Comparison of ENCODE assay signal across 1 cellular context in the genomic region with DNA sequence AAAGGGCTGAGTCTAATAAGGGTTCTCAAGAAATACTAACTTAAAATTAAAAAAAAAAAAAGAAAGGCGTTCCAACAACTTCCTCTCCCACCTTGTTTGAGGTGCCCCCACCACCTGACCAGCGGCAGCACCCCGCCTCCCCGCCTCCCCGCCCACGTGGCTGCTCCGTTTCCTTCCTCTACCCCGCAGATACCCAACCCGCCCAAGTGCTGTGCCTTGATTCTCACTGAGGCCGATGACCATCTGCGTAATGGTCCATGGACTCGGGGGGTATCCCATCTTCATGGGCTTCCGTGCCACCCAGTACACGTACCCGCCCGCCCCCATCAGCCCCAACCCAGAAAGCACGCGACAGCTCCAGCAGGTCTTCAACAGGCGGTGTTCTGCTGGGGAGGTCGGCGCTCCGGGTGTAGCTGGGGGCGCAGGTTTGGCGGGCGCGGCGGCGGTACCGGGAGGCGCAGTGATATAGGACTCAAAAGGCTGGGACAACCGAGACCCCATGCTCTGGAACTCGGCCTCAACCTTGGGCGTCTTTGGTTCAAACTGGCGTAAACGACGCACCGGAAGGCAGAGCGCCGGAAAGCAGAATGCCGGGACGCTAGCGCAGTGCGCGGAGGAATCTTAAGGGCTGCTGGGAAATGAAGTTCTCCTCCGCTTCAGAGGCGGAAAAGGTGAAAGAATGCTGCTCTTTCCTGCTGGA.
TF ChIP-seq lines count a peak whose summit lies in the region.

A gene with protein sequence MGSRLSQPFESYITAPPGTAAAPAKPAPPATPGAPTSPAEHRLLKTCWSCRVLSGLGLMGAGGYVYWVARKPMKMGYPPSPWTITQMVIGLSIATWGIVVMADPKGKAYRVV (minus strand): TSS at position 545 of the 700 bp plus-strand sequence. CDS start 44 bp downstream, at position 501.

TF ChIP-seq in HepG2, 621 proteins besides CTCF, POLR2A, EP300 and RAD21 (continued from another document and continues in another):
- TF ChIP-seq, protein P1, sequence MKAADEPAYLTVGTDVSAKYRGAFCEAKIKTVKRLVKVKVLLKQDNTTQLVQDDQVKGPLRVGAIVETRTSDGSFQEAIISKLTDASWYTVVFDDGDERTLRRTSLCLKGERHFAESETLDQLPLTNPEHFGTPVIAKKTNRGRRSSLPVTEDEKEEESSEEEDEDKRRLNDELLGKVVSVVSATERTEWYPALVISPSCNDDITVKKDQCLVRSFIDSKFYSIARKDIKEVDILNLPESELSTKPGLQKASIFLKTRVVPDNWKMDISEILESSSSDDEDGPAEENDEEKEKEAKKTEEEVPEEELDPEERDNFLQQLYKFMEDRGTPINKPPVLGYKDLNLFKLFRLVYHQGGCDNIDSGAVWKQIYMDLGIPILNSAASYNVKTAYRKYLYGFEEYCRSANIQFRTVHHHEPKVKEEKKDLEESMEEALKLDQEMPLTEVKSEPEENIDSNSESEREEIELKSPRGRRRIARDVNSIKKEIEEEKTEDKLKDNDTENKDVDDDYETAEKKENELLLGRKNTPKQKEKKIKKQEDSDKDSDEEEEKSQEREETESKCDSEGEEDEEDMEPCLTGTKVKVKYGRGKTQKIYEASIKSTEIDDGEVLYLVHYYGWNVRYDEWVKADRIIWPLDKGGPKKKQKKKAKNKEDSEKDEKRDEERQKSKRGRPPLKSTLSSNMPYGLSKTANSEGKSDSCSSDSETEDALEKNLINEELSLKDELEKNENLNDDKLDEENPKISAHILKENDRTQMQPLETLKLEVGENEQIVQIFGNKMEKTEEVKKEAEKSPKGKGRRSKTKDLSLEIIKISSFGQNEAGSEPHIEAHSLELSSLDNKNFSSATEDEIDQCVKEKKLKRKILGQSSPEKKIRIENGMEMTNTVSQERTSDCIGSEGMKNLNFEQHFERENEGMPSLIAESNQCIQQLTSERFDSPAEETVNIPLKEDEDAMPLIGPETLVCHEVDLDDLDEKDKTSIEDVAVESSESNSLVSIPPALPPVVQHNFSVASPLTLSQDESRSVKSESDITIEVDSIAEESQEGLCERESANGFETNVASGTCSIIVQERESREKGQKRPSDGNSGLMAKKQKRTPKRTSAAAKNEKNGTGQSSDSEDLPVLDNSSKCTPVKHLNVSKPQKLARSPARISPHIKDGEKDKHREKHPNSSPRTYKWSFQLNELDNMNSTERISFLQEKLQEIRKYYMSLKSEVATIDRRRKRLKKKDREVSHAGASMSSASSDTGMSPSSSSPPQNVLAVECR (CRISPR knock-in tag; IDR thresholded peaks at IDR 0.05; ENCODE audit: borderline replicate concordance), result peak; percentile 78; the same call in 1 of the 2 replicates
- TF ChIP-seq, protein P2, sequence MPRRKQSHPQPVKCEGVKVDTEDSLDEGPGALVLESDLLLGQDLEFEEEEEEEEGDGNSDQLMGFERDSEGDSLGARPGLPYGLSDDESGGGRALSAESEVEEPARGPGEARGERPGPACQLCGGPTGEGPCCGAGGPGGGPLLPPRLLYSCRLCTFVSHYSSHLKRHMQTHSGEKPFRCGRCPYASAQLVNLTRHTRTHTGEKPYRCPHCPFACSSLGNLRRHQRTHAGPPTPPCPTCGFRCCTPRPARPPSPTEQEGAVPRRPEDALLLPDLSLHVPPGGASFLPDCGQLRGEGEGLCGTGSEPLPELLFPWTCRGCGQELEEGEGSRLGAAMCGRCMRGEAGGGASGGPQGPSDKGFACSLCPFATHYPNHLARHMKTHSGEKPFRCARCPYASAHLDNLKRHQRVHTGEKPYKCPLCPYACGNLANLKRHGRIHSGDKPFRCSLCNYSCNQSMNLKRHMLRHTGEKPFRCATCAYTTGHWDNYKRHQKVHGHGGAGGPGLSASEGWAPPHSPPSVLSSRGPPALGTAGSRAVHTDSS (CRISPR knock-in tag; conservative IDR thresholded peaks at IDR 0.05), result no peak
- TF ChIP-seq ZNF101 (CRISPR knock-in tag; IDR thresholded peaks at IDR 0.05; ENCODE audit: borderline replicate concordance, low read depth) (no peak), ZNF629 (CRISPR knock-in tag; conservative IDR thresholded peaks at IDR 0.05) (no peak), U2AF1 (optimal IDR thresholded peaks at IDR 0.05; ENCODE audit: low read depth, low read length) (no peak), ZFP41 (CRISPR knock-in tag; IDR thresholded peaks at IDR 0.05; ENCODE audit: borderline replicate concordance) (no peak), KLF11 (CRISPR knock-in tag; IDR thresholded peaks at IDR 0.05) (no peak), TRIM24 (CRISPR knock-in tag; IDR thresholded peaks at IDR 0.05) (no peak), ZNF776 (CRISPR knock-in tag; IDR thresholded peaks at IDR 0.05) (no peak), ZSCAN9 (CRISPR knock-in tag; IDR thresholded peaks at IDR 0.05; ENCODE audit: borderline replicate concordance) (no peak), KDM6A (CRISPR knock-in tag; IDR thresholded peaks at IDR 0.05; ENCODE audit: low read depth) (no peak), CEBPG (CRISPR knock-in tag; IDR thresholded peaks at IDR 0.05) (no peak), ZNF724P (CRISPR knock-in tag; IDR thresholded peaks at IDR 0.05; ENCODE audit: borderline replicate concordance) (no peak), SMAD3 (CRISPR knock-in tag; IDR thresholded peaks at IDR 0.05) (peak; percentile 58; the same call in 1 of the 2 replicates), ZNF326 (CRISPR knock-in tag; IDR thresholded peaks at IDR 0.05; ENCODE audit: borderline replicate concordance) (no peak), HNRNPL (IDR thresholded peaks at IDR 0.05; ENCODE audit: low read depth, low read length) (no peak), ELF1 (CRISPR knock-in tag; IDR thresholded peaks at IDR 0.05) (peak; percentile 91), ZNF891 (CRISPR knock-in tag; IDR thresholded peaks at IDR 0.05) (no peak; the same call in 1 of the 2 replicates), SAFB2 (CRISPR knock-in tag; IDR thresholded peaks at IDR 0.05; ENCODE audit: borderline replicate concordance, low read depth) (no peak; the same call in 1 of the 2 replicates), POLR2AphosphoS5 (IDR thresholded peaks at IDR 0.05; ENCODE audit: low read depth, low read length) (peak; percentile 93), SRSF9 (IDR thresholded peaks at IDR 0.05; ENCODE audit: borderline replicate concordance, insufficient read depth, low read depth, low read length, poor library complexity, severe bottlenecking) (no peak), ZBTB38 (CRISPR knock-in tag; IDR thresholded peaks at IDR 0.05) (0 out of 2 replicates have a peak, but pooled peaks have one; percentile 25), ZNF703 (CRISPR knock-in tag; IDR thresholded peaks at IDR 0.05; ENCODE audit: borderline replicate concordance) (no peak), BORCS8-MEF2B (CRISPR knock-in tag; IDR thresholded peaks at IDR 0.05) (peak; percentile 66), PITX1 (CRISPR knock-in tag; IDR thresholded peaks at IDR 0.05) (peak; percentile 51; the same call in 1 of the 2 replicates), TOE1 (CRISPR knock-in tag; IDR thresholded peaks at IDR 0.05) (no peak), PCBP1 (IDR thresholded peaks at IDR 0.05; ENCODE audit: borderline replicate concordance, low read depth, low read length) (no peak), MXI1 (IDR thresholded peaks at IDR 0.05; ENCODE audit: borderline replicate concordance, low read depth, low read length) (no peak), ESRRA (CRISPR knock-in tag; IDR thresholded peaks at IDR 0.05; ENCODE audit: low read depth) (peak; percentile 61; the same call in 1 of the 2 replicates), RCOR2 (CRISPR knock-in tag; IDR thresholded peaks at IDR 0.05) (no peak), ARNTL (CRISPR knock-in tag; IDR thresholded peaks at IDR 0.05) (peak; percentile 47; the same call in 1 of the 2 replicates), ZFP62 (CRISPR knock-in tag; IDR thresholded peaks at IDR 0.05) (no peak), FOXM1 (CRISPR knock-in tag; IDR thresholded peaks at IDR 0.05) (no peak), KDM2A (CRISPR knock-in tag; IDR thresholded peaks at IDR 0.05; ENCODE audit: borderline replicate concordance, low read depth) (peak; percentile 92), FOXP1 (IDR thresholded peaks at IDR 0.05) (no peak), FOXP1 (CRISPR knock-in tag; IDR thresholded peaks at IDR 0.05) (no peak), ZNF552 (CRISPR knock-in tag; IDR thresholded peaks at IDR 0.05; ENCODE audit: borderline replicate concordance) (no peak), HOXA9 (CRISPR knock-in tag; IDR thresholded peaks at IDR 0.05; ENCODE audit: borderline replicate concordance) (no peak), RARA (CRISPR knock-in tag; IDR thresholded peaks at IDR 0.05) (no peak), ZNF317 (CRISPR knock-in tag; IDR thresholded peaks at IDR 0.05) (no peak), ZSCAN22 (CRISPR knock-in tag; IDR thresholded peaks at IDR 0.05) (0 out of 2 replicates have a peak, but pooled peaks have one; percentile 70), SNRNP70 (IDR thresholded peaks at IDR 0.05; ENCODE audit: low read depth, low read length) (no peak), ZSCAN25 (CRISPR knock-in tag; IDR thresholded peaks at IDR 0.05) (no peak), KDM5A (IDR thresholded peaks at IDR 0.05; ENCODE audit: borderline replicate concordance, low read length) (no peak), FOXO1 (CRISPR knock-in tag; IDR thresholded peaks at IDR 0.05) (no peak; the same call in 1 of the 2 replicates), NFRKB (IDR thresholded peaks at IDR 0.05) (no peak), ZNF335 (CRISPR knock-in tag; IDR thresholded peaks at IDR 0.05) (0 out of 2 replicates have a peak, but pooled peaks have one; percentile 34), NCOA2 (CRISPR knock-in tag; IDR thresholded peaks at IDR 0.05) (no peak), JARID2 (CRISPR knock-in tag; IDR thresholded peaks at IDR 0.05; ENCODE audit: insufficient replicate concordance) (no peak), PCBP2 (optimal IDR thresholded peaks at IDR 0.05; ENCODE audit: low read depth, low read length, poor library complexity, severe bottlenecking) (no peak), RORA (CRISPR knock-in tag; IDR thresholded peaks at IDR 0.05) (no peak), SATB2 (CRISPR knock-in tag; IDR thresholded peaks at IDR 0.05) (no peak), ONECUT2 (CRISPR knock-in tag; IDR thresholded peaks at IDR 0.05) (no peak), RNF2 (conservative IDR thresholded peaks at IDR 0.05; ENCODE audit: low read depth) (0 out of 2 replicates have a peak, but pooled peaks have one; percentile 34), MAFK (conservative IDR thresholded peaks at IDR 0.05 in 1 of 2, IDR thresholded peaks at IDR 0.05 in 1 of 2; ENCODE audit: low read length in 2 of 2) (no peak), REL (CRISPR knock-in tag; conservative IDR thresholded peaks at IDR 0.05) (no peak), ZNF24 (IDR thresholded peaks at IDR 0.05) (no peak), SMARCC2 (IDR thresholded peaks at IDR 0.05) (no peak)
- TF ChIP-seq, protein P3, sequence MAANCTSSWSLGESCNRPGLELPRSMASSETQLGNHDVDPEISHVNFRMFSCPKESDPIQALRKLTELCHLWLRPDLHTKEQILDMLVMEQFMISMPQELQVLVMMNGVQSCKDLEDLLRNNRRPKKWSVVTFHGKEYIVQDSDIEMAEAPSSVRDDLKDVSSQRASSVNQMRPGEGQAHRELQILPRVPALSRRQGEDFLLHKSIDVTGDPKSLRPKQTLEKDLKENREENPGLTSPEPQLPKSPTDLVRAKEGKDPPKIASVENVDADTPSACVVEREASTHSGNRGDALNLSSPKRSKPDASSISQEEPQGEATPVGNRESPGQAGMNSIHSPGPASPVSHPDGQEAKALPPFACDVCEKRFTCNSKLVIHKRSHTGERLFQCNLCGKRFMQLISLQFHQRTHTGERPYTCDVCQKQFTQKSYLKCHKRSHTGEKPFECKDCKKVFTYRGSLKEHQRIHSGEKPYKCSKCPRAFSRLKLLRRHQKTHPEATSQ (CRISPR knock-in tag; IDR thresholded peaks at IDR 0.05; ENCODE audit: borderline replicate concordance), result no peak
- TF ChIP-seq, protein P4, sequence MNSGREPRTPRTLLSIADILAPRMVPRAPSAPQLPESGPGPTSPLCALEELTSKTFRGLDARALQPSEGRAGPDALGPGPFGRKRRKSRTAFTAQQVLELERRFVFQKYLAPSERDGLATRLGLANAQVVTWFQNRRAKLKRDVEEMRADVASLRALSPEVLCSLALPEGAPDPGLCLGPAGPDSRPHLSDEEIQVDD (CRISPR knock-in tag; IDR thresholded peaks at IDR 0.05; ENCODE audit: borderline replicate concordance), result no peak
- TF ChIP-seq, protein P5, sequence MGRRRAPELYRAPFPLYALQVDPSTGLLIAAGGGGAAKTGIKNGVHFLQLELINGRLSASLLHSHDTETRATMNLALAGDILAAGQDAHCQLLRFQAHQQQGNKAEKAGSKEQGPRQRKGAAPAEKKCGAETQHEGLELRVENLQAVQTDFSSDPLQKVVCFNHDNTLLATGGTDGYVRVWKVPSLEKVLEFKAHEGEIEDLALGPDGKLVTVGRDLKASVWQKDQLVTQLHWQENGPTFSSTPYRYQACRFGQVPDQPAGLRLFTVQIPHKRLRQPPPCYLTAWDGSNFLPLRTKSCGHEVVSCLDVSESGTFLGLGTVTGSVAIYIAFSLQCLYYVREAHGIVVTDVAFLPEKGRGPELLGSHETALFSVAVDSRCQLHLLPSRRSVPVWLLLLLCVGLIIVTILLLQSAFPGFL (CRISPR knock-in tag; IDR thresholded peaks at IDR 0.05), result no peak
- TF ChIP-seq, protein P6, sequence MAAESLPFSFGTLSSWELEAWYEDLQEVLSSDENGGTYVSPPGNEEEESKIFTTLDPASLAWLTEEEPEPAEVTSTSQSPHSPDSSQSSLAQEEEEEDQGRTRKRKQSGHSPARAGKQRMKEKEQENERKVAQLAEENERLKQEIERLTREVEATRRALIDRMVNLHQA (CRISPR knock-in tag; IDR thresholded peaks at IDR 0.05), result no peak
- TF ChIP-seq, protein P7, sequence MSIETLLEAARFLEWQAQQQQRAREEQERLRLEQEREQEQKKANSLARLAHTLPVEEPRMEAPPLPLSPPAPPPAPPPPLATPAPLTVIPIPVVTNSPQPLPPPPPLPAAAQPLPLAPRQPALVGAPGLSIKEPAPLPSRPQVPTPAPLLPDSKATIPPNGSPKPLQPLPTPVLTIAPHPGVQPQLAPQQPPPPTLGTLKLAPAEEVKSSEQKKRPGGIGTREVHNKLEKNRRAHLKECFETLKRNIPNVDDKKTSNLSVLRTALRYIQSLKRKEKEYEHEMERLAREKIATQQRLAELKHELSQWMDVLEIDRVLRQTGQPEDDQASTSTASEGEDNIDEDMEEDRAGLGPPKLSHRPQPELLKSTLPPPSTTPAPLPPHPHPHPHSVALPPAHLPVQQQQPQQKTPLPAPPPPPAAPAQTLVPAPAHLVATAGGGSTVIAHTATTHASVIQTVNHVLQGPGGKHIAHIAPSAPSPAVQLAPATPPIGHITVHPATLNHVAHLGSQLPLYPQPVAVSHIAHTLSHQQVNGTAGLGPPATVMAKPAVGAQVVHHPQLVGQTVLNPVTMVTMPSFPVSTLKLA (IDR thresholded peaks at IDR 0.05), result 0 out of 2 replicates have a peak, but pooled peaks have one; percentile 1
- TF ChIP-seq, protein P8, sequence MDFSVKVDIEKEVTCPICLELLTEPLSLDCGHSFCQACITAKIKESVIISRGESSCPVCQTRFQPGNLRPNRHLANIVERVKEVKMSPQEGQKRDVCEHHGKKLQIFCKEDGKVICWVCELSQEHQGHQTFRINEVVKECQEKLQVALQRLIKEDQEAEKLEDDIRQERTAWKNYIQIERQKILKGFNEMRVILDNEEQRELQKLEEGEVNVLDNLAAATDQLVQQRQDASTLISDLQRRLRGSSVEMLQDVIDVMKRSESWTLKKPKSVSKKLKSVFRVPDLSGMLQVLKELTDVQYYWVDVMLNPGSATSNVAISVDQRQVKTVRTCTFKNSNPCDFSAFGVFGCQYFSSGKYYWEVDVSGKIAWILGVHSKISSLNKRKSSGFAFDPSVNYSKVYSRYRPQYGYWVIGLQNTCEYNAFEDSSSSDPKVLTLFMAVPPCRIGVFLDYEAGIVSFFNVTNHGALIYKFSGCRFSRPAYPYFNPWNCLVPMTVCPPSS (IDR thresholded peaks at IDR 0.05), result no peak
